In the genomic region with DNA sequence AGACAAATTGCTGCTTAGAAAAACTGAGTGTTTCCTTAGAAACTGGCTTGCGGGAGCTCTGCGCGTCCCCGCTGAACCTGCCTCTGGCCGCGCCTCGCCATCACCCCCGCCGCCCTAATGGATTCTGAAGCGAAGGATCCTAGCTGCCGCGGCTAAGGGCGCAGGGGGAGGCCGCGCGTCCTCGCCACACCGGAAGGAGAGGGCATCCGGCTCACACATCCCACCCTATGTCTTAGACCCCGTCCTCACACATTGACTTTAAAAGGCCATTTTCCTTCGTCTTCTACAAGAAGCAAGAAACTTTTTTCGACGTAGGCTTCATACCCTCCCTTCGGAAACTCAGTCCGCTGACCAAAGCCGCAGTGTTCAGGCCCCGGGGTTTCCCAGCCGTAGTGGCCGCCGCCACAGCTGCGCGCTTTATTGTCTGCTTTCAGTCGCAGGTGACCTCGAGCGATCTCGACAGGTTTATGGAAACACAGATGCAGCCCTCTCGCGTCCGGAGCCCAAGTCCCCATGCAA, we compare ENCODE assay signal across 14 cellular contexts. TPM values are rescaled to one million over a fixed set of nuclear protein-coding genes. Genes with fewer than 3 reads are reported as not detected.
DNase-seq lines count a peak whose midpoint lies in the region; ATAC-seq and TF ChIP-seq lines count a peak whose summit lies in the region.
"Had no signal": no experiment of that assay in that cellular context is flagged by ENCODE, and none has a peak within 500 bp of the region (broad histone marks: within the 10 kb centered on the region; RNA-seq: fewer than 3 reads in every experiment).

No MANE protein-coding gene starts in this region.

- peaks cover 2% of the 10 kb centered on the region for H3K9me3 ChIP-seq in neural cell (ENCODE audit: low read length)

- no peak overlapping the region for H2AFZ ChIP-seq in neural cell (ENCODE audit: low read depth, low read length)

- peaks cover 73% of the 10 kb centered on the region for H3K27me3 ChIP-seq in H7 (ENCODE audit: control insufficient read depth, insufficient read depth, low read length)
- peaks cover 73% of the 10 kb centered on the region for H3K27me3 ChIP-seq in neural cell (ENCODE audit: insufficient read depth, low read depth, low read length)

- H3K79me2 ChIP-seq in neural cell (replicated peaks; ENCODE audit: insufficient read depth, low read length) = no peaks in the 10 kb centered on the region

- H4K20me1 ChIP-seq in neural cell (ENCODE audit: insufficient read depth) = no peaks in the 10 kb centered on the region

- H3K36me3 ChIP-seq in H7 (replicated peaks; ENCODE audit: control insufficient read depth, insufficient read depth, low read length) (no peaks in the 10 kb centered on the region), neural cell (ENCODE audit: insufficient read depth, low read length) (no peaks in the 10 kb centered on the region)

- H3K4me3 ChIP-seq in H7 (ENCODE audit: insufficient read depth, low read depth, low read length) = peak overlapping the region; percentile 55
- peak overlapping the region; percentile 3 for H3K4me3 ChIP-seq in coronary artery
- H3K4me3 ChIP-seq in neural cell (ENCODE audit: low read length) = peak overlapping the region; percentile 68

- DNase-seq in H7 (peak; percentile 68), coronary artery (ENCODE audit: low spot score) (no peak), GDM1 (lab: John Stamatoyannopoulos, UW) (no peak), cerebellar cortex (ENCODE audit: low spot score) (no peak)
- DNase-seq: HCEC 1CT, kidney glomerular epithelial cell, NCI-H146, NCI-H82 had no signal

- H3F3A ChIP-seq in neural cell (ENCODE audit: insufficient read depth, low read length, poor library complexity, severe bottlenecking) = no peaks in the 10 kb centered on the region

- H3K9me2 ChIP-seq in neural cell (ENCODE audit: insufficient read depth, low read length) = no peaks in the 10 kb centered on the region

- no peak overlapping the region for H3K27ac ChIP-seq in coronary artery
- peak overlapping the region; percentile 55 for H3K27ac ChIP-seq in neural cell (ENCODE audit: low read length)

- ATAC-seq in GM18907 (IDR thresholded peaks at IDR 0.05; ENCODE audit: unreplicated experiment) = peak; percentile 28
- no peak for ATAC-seq in GM18867 (IDR thresholded peaks at IDR 0.05; ENCODE audit: unreplicated experiment)

- H3K4me2 ChIP-seq in neural cell (ENCODE audit: low read length) = peak overlapping the region; percentile 58

- peak overlapping the region; percentile 49 for H3K9ac ChIP-seq in neural cell (ENCODE audit: low read length)

- TF ChIP-seq EP300 in neural cell (conservative IDR thresholded peaks at IDR 0.05; ENCODE audit: poor library complexity, severe bottlenecking) = peak; percentile 56

- TF ChIP-seq CTCF in coronary artery (IDR thresholded peaks at IDR 0.05) (no peak), neural cell (IDR thresholded peaks at IDR 0.05; ENCODE audit: poor library complexity, severe bottlenecking) (no peak)

- peak; percentile 47 for TF ChIP-seq RAD21 in neural cell (conservative IDR thresholded peaks at IDR 0.05)

TF ChIP-seq in neural cell, 6 proteins besides CTCF, POLR2A, EP300 and RAD21:
- TF ChIP-seq EZH2 (IDR thresholded peaks at IDR 0.05; ENCODE audit: borderline replicate concordance, insufficient read depth, low read length, poor library complexity, severe bottlenecking) (peak; percentile 19), SMC3 (conservative IDR thresholded peaks at IDR 0.05; ENCODE audit: poor library complexity) (peak; percentile 41), TAF1 (IDR thresholded peaks at IDR 0.05; ENCODE audit: low read depth) (no peak), POLR2AphosphoS5 (IDR thresholded peaks at IDR 0.05) (peak; percentile 30), MXI1 (conservative IDR thresholded peaks at IDR 0.05; ENCODE audit: poor library complexity, severe bottlenecking) (peak; percentile 23), REST (IDR thresholded peaks at IDR 0.05; ENCODE audit: borderline replicate concordance) (no peak)

RNA-seq across cellular contexts. Expression of gene NXPH1, which starts 8.9 kb away (rescaled TPM):
- total RNA-seq in H7 (2014; rRNA removed; shearing (Covaris generic)) = 0.10 and 0.37 TPM in 2 replicates
- 15.9 and 24.9 TPM in 2 replicates for polyA plus RNA-seq in neural cell
- polyA minus RNA-seq in neural cell = 21.7 and 24.7 TPM in 2 replicates
- total RNA-seq: bronchial epithelial cell; T-helper 1 cell treated with Interleukin-12 subunit alpha and Interleukin-12 subunit beta and Interleukin-4 antibody, amounts not matched to agents 30 ng/mL and 1 ng/mL, for 36 hours had no signal
- polyA plus RNA-seq: CD14-positive monocyte had no signal

Comparison
In these comparisons a context has a peak if more than half of its experiments do, and no peak if none do; other contexts are left out.
1. H3K4me3 ChIP-seq: peak in every context shown above with its lines; median percentile 68 in neural cell; 55 in H7; 3 in coronary artery.